ENCODE assay signal across 16 cellular contexts in genomic region chr2:14137643-14138042, GRCh38.
DNase-seq lines count a peak whose midpoint lies in the region; ATAC-seq and TF ChIP-seq lines count a peak whose summit lies in the region.
"Had no signal": no experiment of that assay in that cellular context is flagged by ENCODE, and none has a peak within 500 bp of the region (broad histone marks: within the 10 kb centered on the region; RNA-seq: fewer than 3 reads in every experiment).

No MANE protein-coding gene starts in this region.

- peaks cover 10% of the 10 kb centered on the region for H3K36me3 Mint-ChIP-seq in natural killer cell
- H3K36me3 Mint-ChIP-seq: activated naive CD8-positive, alpha-beta T cell treated with anti-CD3 and anti-CD28 coated beads, Interleukin-2, amount 10 ng/mL, durations not matched to agents 7 days and 5 days; CD4-positive, alpha-beta memory T cell had no signal

- H3K4me3 ChIP-seq in GM12865 (ENCODE audit: low read depth, low read length) (no peak overlapping the region), osteoblast (ENCODE audit: insufficient read depth, low read length) (no peak overlapping the region)
- H3K4me3 ChIP-seq: gastroesophageal sphincter had no signal

- no peaks in the 10 kb centered on the region for H4K20me1 ChIP-seq in osteoblast (ENCODE audit: insufficient read depth, low read length)

- DNase-seq in Ammon's horn (ENCODE audit: low spot score) (peak; percentile 10), GM12865 (ENCODE audit: low read depth) (no peak), SHP77 treated with DMSO at 0.1 percent for 48 hours (lab: John Stamatoyannopoulos, UW) (peak; percentile 13), iPS-NIHi11 (ENCODE audit: low spot score) (peak; percentile 40), osteoblast (ENCODE audit: insufficient read length, low spot score, missing footprints) (no peak), GM03348 (ENCODE audit: low spot score) (no peak), natural killer cell (no peak)
- DNase-seq: activated naive CD8-positive, alpha-beta T cell treated with anti-CD3 and anti-CD28 coated beads, Interleukin-2, amount 10 ng/mL, durations not matched to agents 7 days and 5 days; CD4-positive, alpha-beta memory T cell; effector CD8-positive, alpha-beta T cell; stimulated activated CD4-positive, alpha-beta T cell treated with anti-CD3 and anti-CD28 coated beads, Interleukin-2, amount 100 ng/mL, for 48 hours had no signal

- H3K27ac ChIP-seq in osteoblast (ENCODE audit: low read depth, low read length) = no peak overlapping the region
- H3K27ac ChIP-seq: gastroesophageal sphincter, parathyroid adenoma had no signal

- peaks cover 23 to 26% of the 10 kb centered on the region in 2 donors for H3K9me3 Mint-ChIP-seq in natural killer cell

- H3K27me3 Mint-ChIP-seq in natural killer cell (ENCODE audit: low read depth in 2 of 2) = no peaks in the 10 kb centered on the region
- H3K27me3 Mint-ChIP-seq: activated naive CD8-positive, alpha-beta T cell treated with anti-CD3 and anti-CD28 coated beads, Interleukin-2, amount 10 ng/mL, durations not matched to agents 7 days and 5 days; CD4-positive, alpha-beta memory T cell; stimulated activated naive CD8-positive, alpha-beta T cell treated with anti-CD3 and anti-CD28 coated beads, Interleukin-15, Interleukin-2, amounts not matched to agents 100 ng/mL and 50 ng/mL, for 24 hours had no signal

- no peak overlapping the region for H3K27ac Mint-ChIP-seq in natural killer cell
- H3K27ac Mint-ChIP-seq: activated naive CD8-positive, alpha-beta T cell treated with anti-CD3 and anti-CD28 coated beads, Interleukin-2, amount 10 ng/mL, durations not matched to agents 7 days and 5 days; CD4-positive, alpha-beta memory T cell; stimulated activated naive CD8-positive, alpha-beta T cell treated with anti-CD3 and anti-CD28 coated beads, Interleukin-15, Interleukin-2, amounts not matched to agents 100 ng/mL and 50 ng/mL, for 24 hours had no signal

- intact Hi-C loops in natural killer cell (cut with micrococcal nuclease) = no loop called here

- H3K4me1 Mint-ChIP-seq in natural killer cell = no peaks in the 10 kb centered on the region
- H3K4me1 Mint-ChIP-seq: activated naive CD8-positive, alpha-beta T cell treated with anti-CD3 and anti-CD28 coated beads, Interleukin-2, amount 10 ng/mL, durations not matched to agents 7 days and 5 days; CD4-positive, alpha-beta memory T cell had no signal

- H3K4me3 Mint-ChIP-seq in natural killer cell = no peak overlapping the region
- H3K4me3 Mint-ChIP-seq: activated naive CD8-positive, alpha-beta T cell treated with anti-CD3 and anti-CD28 coated beads, Interleukin-2, amount 10 ng/mL, durations not matched to agents 7 days and 5 days; CD4-positive, alpha-beta memory T cell; stimulated activated naive CD8-positive, alpha-beta T cell treated with anti-CD3 and anti-CD28 coated beads, Interleukin-15, Interleukin-2, amounts not matched to agents 100 ng/mL and 50 ng/mL, for 24 hours had no signal

- no peak overlapping the region for H3K4me2 ChIP-seq in osteoblast (ENCODE audit: insufficient read depth, low read length)

- ATAC-seq in HG03196 (IDR thresholded peaks at IDR 0.05; ENCODE audit: unreplicated experiment) (no peak), natural killer cell (no peak)
- ATAC-seq: gastroesophageal sphincter, HCT116 had no signal

- H3K79me2 ChIP-seq in osteoblast (ENCODE audit: insufficient read depth, low read length) = no peaks in the 10 kb centered on the region
- H3K79me2 ChIP-seq: parathyroid adenoma had no signal

- no peaks in the 10 kb centered on the region for H3K36me3 ChIP-seq in osteoblast (ENCODE audit: insufficient read depth, low read length)
- H3K36me3 ChIP-seq: gastroesophageal sphincter had no signal

- H2AFZ ChIP-seq in osteoblast (ENCODE audit: low read length) = no peak overlapping the region
- H2AFZ ChIP-seq: parathyroid adenoma had no signal

- no peaks in the 10 kb centered on the region for H3K27me3 ChIP-seq in osteoblast (ENCODE audit: insufficient read depth, low read length)
- H3K27me3 ChIP-seq: gastroesophageal sphincter had no signal

- no peaks in the 10 kb centered on the region for H3K4me1 ChIP-seq in osteoblast (ENCODE audit: insufficient read depth, low read length)
- H3K4me1 ChIP-seq: gastroesophageal sphincter, parathyroid adenoma had no signal

- H3K9me3 ChIP-seq in osteoblast (ENCODE audit: low read depth, low read length) = no peaks in the 10 kb centered on the region
- H3K9me3 ChIP-seq: gastroesophageal sphincter had no signal

- TF ChIP-seq CTCF in GM12865 (IDR thresholded peaks at IDR 0.05; ENCODE audit: insufficient read depth, low read depth, low read length, missing control alignments) (peak; percentile 4), osteoblast (IDR thresholded peaks at IDR 0.05; ENCODE audit: extremely low read depth, low read depth, low read length) (no peak), natural killer cell (IDR thresholded peaks at IDR 0.05) (no peak)

Comparison
In these comparisons a context has a peak if more than half of its experiments do, and no peak if none do; other contexts are left out.
1. DNase-seq: peak in Ammon's horn (single experiment), SHP77 treated with DMSO at 0.1 percent for 48 hours (single experiment) and iPS-NIHi11 (single experiment); none in GM12865 (single experiment), osteoblast (single experiment), GM03348 (single experiment) and natural killer cell (single experiment).